ENCODE assay signal across 9 cellular contexts in genomic region chr5:58437661-58438060, GRCh38. TPM values are rescaled to one million over a fixed set of nuclear protein-coding genes. Genes with fewer than 3 reads are reported as not detected.
"Had no signal": no experiment of that assay in that cellular context is flagged by ENCODE, and none has a peak within 500 bp of the region (broad histone marks: within the 10 kb centered on the region; RNA-seq: fewer than 3 reads in every experiment).

No MANE protein-coding gene starts in this region.

- DNase-seq: H9, HCEC 1CT, IMR-90 had no signal

- H3K4me3 Mint-ChIP-seq: GM23338, H9 had no signal

- H3K4me3 ChIP-seq: GM23338, K562 had no signal

- H3K9me3 Mint-ChIP-seq: GM23338, H9 had no signal

- FAIRE-seq: H1, H54, HTR-8/SVneo, K562 had no signal

- H3K27ac Mint-ChIP-seq: GM23338, H9 had no signal

- H3K4me1 Mint-ChIP-seq: GM23338, H9 had no signal

RNA-seq across cellular contexts. Expression of gene PLK2, which starts 22.2 kb away (rescaled TPM):
- polyA plus RNA-seq: K562 had no signal

RNA-seq across cellular contexts. Expression of gene GAPT, which starts 53.6 kb away (rescaled TPM):
- total RNA-seq: GM23338, H1, H9, HT-29, IMR-90, K562 had no signal
- polyA plus RNA-seq: GM23338, H1, IMR-90, K562 had no signal
